Comparison of ENCODE assay signal across 25 cellular contexts in the genomic region with DNA sequence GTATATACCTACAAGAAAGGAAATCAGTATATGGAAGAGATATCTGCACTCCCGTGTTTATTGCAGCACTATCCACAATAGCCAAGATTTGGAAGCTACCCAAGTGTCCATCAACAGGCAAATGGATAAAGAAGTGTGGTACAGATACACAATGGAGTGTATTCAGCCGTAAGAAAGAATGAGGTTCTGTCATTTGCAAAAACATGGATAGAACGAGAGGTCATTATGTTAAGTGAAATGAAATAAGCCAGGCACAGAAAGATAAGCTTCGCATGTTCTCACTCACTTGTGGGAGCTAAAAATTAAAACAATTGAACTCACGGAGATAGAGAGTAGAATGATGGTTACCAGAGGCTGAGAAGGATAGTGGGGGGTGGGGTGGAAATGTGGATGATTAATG. TPM values are rescaled to one million over a fixed set of nuclear protein-coding genes. Genes with fewer than 3 reads are reported as not detected.
A peak's percentile ranks its signal among the peaks of the same experiment; 100 is the strongest.
DNase-seq lines count a peak whose midpoint lies in the region; ATAC-seq, FAIRE-seq and TF ChIP-seq lines count a peak whose summit lies in the region.
"Had no signal": no experiment of that assay in that cellular context is flagged by ENCODE, and none has a peak within 500 bp of the region (broad histone marks: within the 10 kb centered on the region; RNA-seq: fewer than 3 reads in every experiment).

No MANE protein-coding gene starts in this region.

- no peaks in the 10 kb centered on the region for H3K36me3 ChIP-seq in K562 (ENCODE audit: control insufficient read depth, insufficient read depth, low read length)
- H3K36me3 ChIP-seq: prostate gland, thoracic aorta had no signal

- TF ChIP-seq POLR2A in GM12891 (IDR thresholded peaks at IDR 0.05; ENCODE audit: low read depth, low read length) (no peak), K562 (conservative IDR thresholded peaks at IDR 0.05) (no peak)

- H4K20me1 ChIP-seq in K562 (replicated peaks; ENCODE audit: control insufficient read depth, insufficient read depth, low read length), result no peaks in the 10 kb centered on the region

- TF ChIP-seq CTCF in K562 (IDR thresholded peaks at IDR 0.05 in 2 of 3, conservative IDR thresholded peaks at IDR 0.05 in 1 of 3; ENCODE audit: insufficient read depth in 2 of 3, low read depth in 1 of 3, low read length in 3 of 3), result no peak

- no TSS peak for BruUV-seq in K562 (replicated peaks; lab: Mats Ljungman, UMichigan)

- H3K27ac ChIP-seq in K562 (ENCODE audit: extremely low read depth, low read depth, low read length), result no peak overlapping the region
- H3K27ac ChIP-seq: epithelial cell of prostate, prostate gland, thoracic aorta had no signal

- no peak overlapping the region for H3K4me3 ChIP-seq in K562
- H3K4me3 ChIP-seq: prostate gland, thoracic aorta had no signal

- TF ChIP-seq EP300 in K562 (IDR thresholded peaks at IDR 0.05; ENCODE audit: low read length), result no peak

- H3K9ac ChIP-seq in K562 (ENCODE audit: insufficient read depth in 1 of 2, low read depth in 2 of 2, low read length in 2 of 2), result no peak overlapping the region

- ATAC-seq in K562, result no peak
- ATAC-seq in GM21515 (IDR thresholded peaks at IDR 0.05; ENCODE audit: unreplicated experiment), result no peak
- ATAC-seq: activated CD4-positive, alpha-beta T cell treated with anti-CD3 and anti-CD28 coated beads for 36 hours; activated T-cell treated with anti-CD3 and anti-CD28 coated beads, Interleukin-2, amount 50 U/mL, for 4 hours; stimulated activated effector memory CD8-positive, alpha-beta T cell treated with anti-CD3 and anti-CD28 coated beads, Interleukin-12 subunit alpha, Interleukin-12 subunit beta, amount 100 ng/mL, for 72 hours had no signal

- 0% methylated on average over 5 of the region's 5 CpGs for WGBS in K562 (ENCODE audit: insufficient coverage, low coverage, missing lambda C conversion rate)

- TF ChIP-seq RAD21 in K562 (CRISPR knock-in tag; conservative IDR thresholded peaks at IDR 0.05 in 1 of 2, IDR thresholded peaks at IDR 0.05 in 1 of 2), result no peak

- H3K4me1 ChIP-seq in K562 (replicated peaks in 1 of 2; ENCODE audit: control insufficient read depth in 2 of 2, insufficient read depth in 2 of 2, low read length in 2 of 2), result no peaks in the 10 kb centered on the region; a peak in 1 of 5 replicates
- H3K4me1 ChIP-seq: prostate gland had no signal

- no peaks in the 10 kb centered on the region for H3K79me2 ChIP-seq in K562 (ENCODE audit: control insufficient read depth, insufficient read depth, low read length)

- intact Hi-C loops in K562 (cut with micrococcal nuclease), result loop anchor here (5.0 to 10.0 kb wide), 2 partner anchors 244 to 1266 kb away; no protein-coding TSS in a partner anchor

- no peak overlapping the region for H2AFZ ChIP-seq in K562 (ENCODE audit: low read depth, low read length)

- H3K4me2 ChIP-seq in K562 (ENCODE audit: insufficient read depth, low read length), result no peak overlapping the region

- CTCF ChIA-PET in K562 (lab: Yijun Ruan, JAX; ENCODE audit: low intra/inter-chr PET ratio), result interaction anchor here (0.5 to 0.7 kb wide), 3 partner anchors 818 to 1263 kb away, joined by 3 to 8 read pairs (median 4); no protein-coding TSS in a partner anchor

- peaks cover 5 to 13% of the 10 kb centered on the region in 2 experiments; a peak in 3 of 5 replicates for H3K27me3 ChIP-seq in K562 (ENCODE audit: control insufficient read depth in 2 of 2, insufficient read depth in 2 of 2, low read length in 2 of 2)

- no peaks in the 10 kb centered on the region for H3K9me3 ChIP-seq in K562 (replicated peaks; ENCODE audit: control insufficient read depth, insufficient read depth, low read depth, low read length)
- H3K9me3 ChIP-seq: prostate gland, thoracic aorta had no signal

- POLR2A ChIA-PET in K562 (lab: Yijun Ruan, JAX), result interaction anchor here (0.6 kb wide), 1 partner anchor 339 kb away, joined by 3 read pairs; no protein-coding TSS in a partner anchor

- no peak for DNase-seq in GM12891 (ENCODE audit: insufficient read length, low spot score)
- DNase-seq in NCI-H128 (lab: John Stamatoyannopoulos, UW; ENCODE audit: unreplicated experiment), result peak; percentile 51
- no peak for DNase-seq in K562 (ENCODE audit: extremely low read depth in 1 of 4, low spot score in 3 of 4)
- peak; percentile 49 for DNase-seq in inferior parietal cortex (ENCODE audit: extremely low spot score)
- no peak for DNase-seq in stimulated activated CD4-positive, alpha-beta T cell treated with anti-CD3 and anti-CD28 coated beads, Interleukin-4, amount 100 ng/mL, for 24 hours
- DNase-seq in GM03348 (ENCODE audit: low spot score), result no peak
- DNase-seq: activated CD4-positive, alpha-beta T cell treated with anti-CD3 and anti-CD28 coated beads for 36 hours; activated CD8-positive, alpha-beta memory T cell treated with anti-CD3 and anti-CD28 coated beads for 24 hours; activated naive CD4-positive, alpha-beta T cell treated with Interleukin-2 at 50 U/mL for 16 hours; activated T-cell treated with anti-CD3 and anti-CD28 coated beads, Interleukin-2, amount 50 U/mL, for 4 hours; CD4-positive, CD25-positive, alpha-beta regulatory T cell; DMS153; foreskin fibroblast; GDM1; KBM-7; NCI-H2081 treated with DMSO at 0.1 percent for 48 hours; NCI-H526 treated with DMSO at 0.1 percent for 48 hours; SIG-M5 had no signal

- FAIRE-seq in GM12891 (lab: Jason Lieb, UNC), result peak; percentile 47
- FAIRE-seq in K562 (lab: Jason Lieb, UNC), result peak; percentile 37
- FAIRE-seq: keratinocyte had no signal

- in situ Hi-C loops in K562 (cut with MboI), result loop anchor here (5.0 to 25.0 kb wide), 3 partner anchors 339 to 1279 kb away; no protein-coding TSS in a partner anchor

- H3K9me1 ChIP-seq in K562 (ENCODE audit: control insufficient read depth, insufficient read depth, low read length), result no peaks in the 10 kb centered on the region

TF ChIP-seq in GM12891, 5 proteins besides CTCF, POLR2A, EP300 and RAD21:
- TF ChIP-seq TAF1 (IDR thresholded peaks at IDR 0.05; ENCODE audit: low read depth, low read length), result no peak
- no peak for TF ChIP-seq PAX5 (IDR thresholded peaks at IDR 0.05; ENCODE audit: insufficient read depth, low read length, severe bottlenecking)

TF ChIP-seq in K562, 482 proteins besides CTCF, POLR2A, EP300 and RAD21 (continues in another document):
- TF ChIP-seq ZNF3 (CRISPR knock-in tag; IDR thresholded peaks at IDR 0.05) (no peak), NKRF (IDR thresholded peaks at IDR 0.05; ENCODE audit: borderline replicate concordance) (no peak), SRSF7 (optimal IDR thresholded peaks at IDR 0.05; ENCODE audit: low read depth, low read length) (no peak), THRAP3 (IDR thresholded peaks at IDR 0.05; ENCODE audit: borderline replicate concordance) (no peak), BACH1 (tag; IDR thresholded peaks at IDR 0.05) (no peak)
- TF ChIP-seq, protein P1, sequence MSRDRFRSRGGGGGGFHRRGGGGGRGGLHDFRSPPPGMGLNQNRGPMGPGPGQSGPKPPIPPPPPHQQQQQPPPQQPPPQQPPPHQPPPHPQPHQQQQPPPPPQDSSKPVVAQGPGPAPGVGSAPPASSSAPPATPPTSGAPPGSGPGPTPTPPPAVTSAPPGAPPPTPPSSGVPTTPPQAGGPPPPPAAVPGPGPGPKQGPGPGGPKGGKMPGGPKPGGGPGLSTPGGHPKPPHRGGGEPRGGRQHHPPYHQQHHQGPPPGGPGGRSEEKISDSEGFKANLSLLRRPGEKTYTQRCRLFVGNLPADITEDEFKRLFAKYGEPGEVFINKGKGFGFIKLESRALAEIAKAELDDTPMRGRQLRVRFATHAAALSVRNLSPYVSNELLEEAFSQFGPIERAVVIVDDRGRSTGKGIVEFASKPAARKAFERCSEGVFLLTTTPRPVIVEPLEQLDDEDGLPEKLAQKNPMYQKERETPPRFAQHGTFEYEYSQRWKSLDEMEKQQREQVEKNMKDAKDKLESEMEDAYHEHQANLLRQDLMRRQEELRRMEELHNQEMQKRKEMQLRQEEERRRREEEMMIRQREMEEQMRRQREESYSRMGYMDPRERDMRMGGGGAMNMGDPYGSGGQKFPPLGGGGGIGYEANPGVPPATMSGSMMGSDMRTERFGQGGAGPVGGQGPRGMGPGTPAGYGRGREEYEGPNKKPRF (IDR thresholded peaks at IDR 0.05; ENCODE audit: low read depth, low read length), result no peak
- TF ChIP-seq, protein P2, sequence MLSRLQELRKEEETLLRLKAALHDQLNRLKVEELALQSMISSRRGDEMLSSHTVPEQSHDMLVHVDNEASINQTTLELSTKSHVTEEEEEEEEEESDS (CRISPR knock-in tag; IDR thresholded peaks at IDR 0.05), result no peak

RNA-seq across cellular contexts. Expression of gene FAM81A, which starts 53.1 kb away (rescaled TPM):
- polyA plus RNA-seq in GM12891 (2012; ENCODE audit: low read depth, missing spikeins), result 13.4 TPM
- total RNA-seq in K562 (2011; cell fraction: chromatin; rRNA removed; ENCODE audit: low replicate concordance), result not detected in 2 replicates
- total RNA-seq in K562 (2011; cell fraction: nucleolus; rRNA removed), result not detected in 2 replicates
- not detected in 2 replicates for total RNA-seq in K562 (2011; cell fraction: nucleoplasm; rRNA removed)
- not detected in 2 replicates for total RNA-seq in K562 (2014; rRNA removed)
- not detected in 2 replicates for total RNA-seq in K562 (2014; rRNA removed; fragmentation: Illumina TruSeq; extraction: Trizol)
- not detected in 2 replicates for total RNA-seq in K562 (2015; rRNA removed; fragmentation: Illumina TruSeq; extraction: Trizol)
- not detected in 2 replicates for total RNA-seq in K562 (2021)
- polyA plus RNA-seq in K562 (2011; rRNA removed), result not detected in 2 replicates
- polyA plus RNA-seq in K562 (2011; cell fraction: cytosol; rRNA removed), result not detected in 2 replicates
- not detected in 2 replicates for polyA plus RNA-seq in K562 (2011; cell fraction: nucleus; rRNA removed)
- not detected in 2 replicates for polyA plus RNA-seq in K562 (2012)
- not detected in 2 replicates for polyA plus RNA-seq in K562 (2014; fragmentation: Illumina TruSeq; extraction: Trizol)
- polyA plus RNA-seq in K562 (2014; fragmentation: Nextera tagmentation; extraction: Ambion mirVana), result not detected
- not detected in 2 replicates for polyA plus RNA-seq in K562 (2014; rRNA removed)
- not detected in 2 replicates for polyA minus RNA-seq in K562 (2011; rRNA and poly(A)+ RNA removed)
- not detected in 2 replicates for polyA minus RNA-seq in K562 (2011; cell fraction: cytosol; rRNA and poly(A)+ RNA removed)
- not detected in 2 replicates for polyA minus RNA-seq in K562 (2011; cell fraction: nucleus; rRNA and poly(A)+ RNA removed)
- total RNA-seq: CD4-positive, CD25-positive, alpha-beta regulatory T cell; lung microvascular endothelial cell had no signal
- polyA plus RNA-seq: CD4-positive, CD25-positive, alpha-beta regulatory T cell had no signal

Comparison
In these comparisons a context has a peak if more than half of its experiments do, and no peak if none do; other contexts are left out.
1. DNase-seq: peak in NCI-H128 (single experiment) and inferior parietal cortex (single experiment); none in GM12891 (single experiment), K562 (0 of 4), stimulated activated CD4-positive, alpha-beta T cell treated with anti-CD3 and anti-CD28 coated beads, Interleukin-4, amount 100 ng/mL, for 24 hours (single experiment) and GM03348 (single experiment).